Comparison of ENCODE assay signal across 8 cellular contexts in the genomic region with DNA sequence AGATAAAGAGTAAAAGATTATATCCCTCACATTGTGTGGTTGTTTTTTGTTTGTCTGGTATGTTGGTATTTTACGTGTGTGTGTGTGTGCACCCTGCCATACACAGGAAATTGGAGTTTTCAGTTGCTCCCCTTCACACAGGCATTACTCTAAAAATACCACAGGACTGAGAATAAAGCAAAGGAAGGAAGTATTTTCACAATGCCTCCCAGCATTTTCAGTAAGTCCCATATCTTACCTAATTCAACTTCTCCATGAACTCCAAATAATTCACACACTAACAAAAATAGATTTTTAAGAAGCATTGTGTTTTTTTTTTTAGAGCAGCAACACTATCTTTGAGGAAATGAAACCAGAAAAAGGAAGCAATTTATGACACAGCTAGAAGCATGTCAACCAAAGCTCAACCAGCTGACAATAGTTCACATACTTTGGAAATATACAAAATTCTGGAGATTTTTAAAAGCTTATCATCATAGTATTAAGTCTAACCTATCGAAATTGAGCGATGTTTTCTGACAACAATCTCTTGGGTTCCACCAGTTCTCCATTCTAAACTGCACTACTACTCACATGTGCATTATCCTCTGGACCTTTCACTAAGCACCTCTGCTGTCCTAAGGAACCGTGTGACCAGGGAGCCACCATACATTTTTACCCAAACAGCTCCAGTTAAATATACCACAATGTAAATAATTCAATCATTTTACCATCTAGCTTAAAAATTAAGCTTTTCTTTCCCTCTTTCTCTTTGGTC. TPM values are rescaled to one million over a fixed set of nuclear protein-coding genes. Genes with fewer than 3 reads are reported as not detected.
DNase-seq lines count a peak whose midpoint lies in the region; ATAC-seq and TF ChIP-seq lines count a peak whose summit lies in the region.

No MANE protein-coding gene starts in this region.

- H3K9me3 ChIP-seq in endodermal cell (ENCODE audit: control insufficient read depth, low read length) (no peaks in the 10 kb centered on the region), gastrocnemius medialis (no peaks in the 10 kb centered on the region)

- H3K4me3 Mint-ChIP-seq in endodermal cell: peak overlapping the region; percentile 71

- no peak for TF ChIP-seq CTCF in endodermal cell (conservative IDR thresholded peaks at IDR 0.05)
- TF ChIP-seq CTCF in gastrocnemius medialis (IDR thresholded peaks at IDR 0.05 in 4 of 5, conservative IDR thresholded peaks at IDR 0.05 in 1 of 5): no peak

- H3K4me3 ChIP-seq in endodermal cell (ENCODE audit: low read length) (peak overlapping the region; percentile 61), gastrocnemius medialis (peak overlapping the region; percentile 1 to 81 (median 42))

- peaks cover 48% of the 10 kb centered on the region for H3K4me1 Mint-ChIP-seq in endodermal cell

- peaks cover 5% of the 10 kb centered on the region for H3K36me3 Mint-ChIP-seq in endodermal cell (ENCODE audit: low read depth)

- no peak overlapping the region for H3K9ac ChIP-seq in endodermal cell (ENCODE audit: extremely low read depth, low read length, poor library complexity, severe bottlenecking)

- ATAC-seq in GM18508 (IDR thresholded peaks at IDR 0.05; ENCODE audit: insufficient read depth, unreplicated experiment) (peak; percentile 51), HG02642 (IDR thresholded peaks at IDR 0.05; ENCODE audit: poor library complexity, unreplicated experiment) (peak; percentile 29), gastrocnemius medialis (no peak)

- DNase-seq in OCI-M1 (lab: John Stamatoyannopoulos, UW) (peak; percentile 79), endodermal cell (no peak), gastrocnemius medialis (no peak), NCI-H2196 treated with DMSO at 0.1 percent for 48 hours (lab: John Stamatoyannopoulos, UW; ENCODE audit: unreplicated experiment) (no peak), HuH-7 (ENCODE audit: low spot score) (no peak)
- DNase-seq in activated CD4-positive, alpha-beta T cell treated with anti-CD3 and anti-CD28 coated beads, Interleukin-2, amount 50 U/mL, for 4 hours: no peak

- in situ Hi-C loops in gastrocnemius medialis (cut with MboI; ENCODE audit: low sequenced_read_pairs in 4 of 4): loop anchor here in 3 of 4 donors (25.0 kb wide), 2 partner anchors 263 to 363 kb away; a partner anchor contains a TSS

- intact Hi-C loops in gastrocnemius medialis (cut with DNase I; ENCODE audit: low total_unique reads): loop anchor here (5.0 to 10.0 kb wide), 2 partner anchors 206 to 313 kb away; a partner anchor contains a TSS

- H3K27ac Mint-ChIP-seq in endodermal cell: no peak overlapping the region

- H3K27ac ChIP-seq in endodermal cell (ENCODE audit: low read depth, low read length): no peak overlapping the region
- H3K27ac ChIP-seq in gastrocnemius medialis: peak overlapping the region; percentile 39 to 100 (median 96)

- no peak for TF ChIP-seq POLR2A in gastrocnemius medialis (IDR thresholded peaks at IDR 0.05)

- H3K36me3 ChIP-seq in endodermal cell (ENCODE audit: control insufficient read depth, insufficient read depth, low read length) (no peaks in the 10 kb centered on the region), gastrocnemius medialis (no peaks in the 10 kb centered on the region)

- WGBS in endodermal cell (ENCODE audit: insufficient coverage in 1 of 2, insufficient read length in 1 of 2), 2 experiments: 89 to 93% methylated on average over 3 of the region's 4 CpGs

- H3K27me3 ChIP-seq in endodermal cell (ENCODE audit: control insufficient read depth, insufficient read depth, low read length, poor library complexity, severe bottlenecking) (no peaks in the 10 kb centered on the region), gastrocnemius medialis (no peaks in the 10 kb centered on the region)

- peaks cover 4% of the 10 kb centered on the region for H3K27me3 Mint-ChIP-seq in endodermal cell (ENCODE audit: insufficient read depth)

- H3K9me3 Mint-ChIP-seq in endodermal cell: no peaks in the 10 kb centered on the region

- H3K4me1 ChIP-seq in endodermal cell (ENCODE audit: control insufficient read depth, insufficient read depth, low read length) (peaks cover 3% of the 10 kb centered on the region), gastrocnemius medialis (peaks cover 40 to 42% of the 10 kb centered on the region in 2 donors)

RNA-seq across cellular contexts. Expression of a gene that starts 2.1 kb away (rescaled TPM):
- total RNA-seq in endodermal cell (10 to 100 TPM; 20.1 to 21.9 TPM), gastrocnemius medialis (10 to 100 TPM; 10.5 to 15.1 (median 14.6) TPM)
- polyA plus RNA-seq in endodermal cell (2013, experiment 1 of 2): 34.6 TPM
- 35.2 TPM for polyA plus RNA-seq in endodermal cell (2013, experiment 2 of 2)

RNA-seq across cellular contexts. Expression of a gene that starts 35.4 kb away (rescaled TPM):
- total RNA-seq in endodermal cell: under 1 TPM; 0.15 to 0.27 TPM
- 0.36 TPM for polyA plus RNA-seq in endodermal cell (2013, experiment 1 of 2)
- polyA plus RNA-seq in endodermal cell (2013, experiment 2 of 2): 0.17 TPM
- total RNA-seq in gastrocnemius medialis: under 1 TPM in 2 of 4 donors, not detected in 2; 0.24 to 0.71 TPM

Comparison
In these comparisons a context has a peak if more than half of its experiments do, and no peak if none do; other contexts are left out.
1. ATAC-seq: peak in GM18508 (single experiment) and HG02642 (single experiment); none in gastrocnemius medialis (0 of 2).